Comparison of ENCODE assay signal across 15 cellular contexts in genomic region chr18:77051581-77052296, GRCh38.
DNase-seq lines count a peak whose midpoint lies in the region; ATAC-seq and TF ChIP-seq lines count a peak whose summit lies in the region.
"Had no signal": no experiment of that assay in that cellular context is flagged by ENCODE, and none has a peak within 500 bp of the region (broad histone marks: within the 10 kb centered on the region; RNA-seq: fewer than 3 reads in every experiment).

No MANE protein-coding gene starts in this region.

- ATAC-seq in GM21723 (IDR thresholded peaks at IDR 0.05; ENCODE audit: unreplicated experiment) = no peak

- H3K9ac ChIP-seq in Loucy (ENCODE audit: low read depth, low read length, poor library complexity, severe bottlenecking) = peak overlapping the region; percentile 77
- H3K9ac ChIP-seq: KMS-11 had no signal

- H3K9me2 ChIP-seq in Loucy (replicated peaks; ENCODE audit: low read depth, low read length) = no peaks in the 10 kb centered on the region

- DNase-seq in T-helper 1 cell (no peak), hypothalamus (lab: John Stamatoyannopoulos, UW) (no peak), DMS79 (lab: John Stamatoyannopoulos, UW) (no peak)
- DNase-seq in effector memory CD4-positive, alpha-beta T cell = no peak
- DNase-seq: COR-L47, islet precursor cell, NCI-H345 had no signal

- peaks cover 46% of the 10 kb centered on the region for H3K4me1 Mint-ChIP-seq in T-helper 1 cell treated with Interleukin-12 subunit alpha and Interleukin-12 subunit beta and Interleukin-4 antibody, amounts not matched to agents 30 μg/mL and 1 μg/mL, for 36 hours (ENCODE audit: low read depth)

- H3K4me3 ChIP-seq in Loucy (ENCODE audit: low read length, poor library complexity, severe bottlenecking) (no peak overlapping the region), skin epidermis (no peak overlapping the region)
- no peak overlapping the region for H3K4me3 ChIP-seq in effector memory CD4-positive, alpha-beta T cell (ENCODE audit: insufficient read depth, low read depth, low read length, poor library complexity, severe bottlenecking)
- H3K4me3 ChIP-seq: smooth muscle cell had no signal

- no peaks in the 10 kb centered on the region for H4K20me1 ChIP-seq in Loucy (ENCODE audit: insufficient read depth, low read length, poor library complexity, severe bottlenecking)

- peaks cover 5% of the 10 kb centered on the region for H3F3A ChIP-seq in Loucy (ENCODE audit: low read depth)

- H3K27me3 Mint-ChIP-seq in T-helper 1 cell treated with Interleukin-12 subunit alpha and Interleukin-12 subunit beta and Interleukin-4 antibody, amounts not matched to agents 30 μg/mL and 1 μg/mL, for 36 hours (ENCODE audit: low read depth) = no peaks in the 10 kb centered on the region

- H3K36me3 Mint-ChIP-seq in T-helper 1 cell treated with Interleukin-12 subunit alpha and Interleukin-12 subunit beta and Interleukin-4 antibody, amounts not matched to agents 30 μg/mL and 1 μg/mL, for 36 hours (ENCODE audit: low read depth) = peaks cover 20% of the 10 kb centered on the region

- peak overlapping the region; percentile 21 for H3K27ac ChIP-seq in effector memory CD4-positive, alpha-beta T cell (ENCODE audit: insufficient read depth, low read length, poor library complexity, severe bottlenecking)
- H3K27ac ChIP-seq in skin epidermis = peak overlapping the region in 13 of 21 experiments; percentile 9 to 94 (median 83)
- H3K27ac ChIP-seq: 22Rv1, epithelial cell of prostate, KMS-11 had no signal

- TF ChIP-seq CTCF in Loucy (conservative IDR thresholded peaks at IDR 0.05; ENCODE audit: low read length) = no peak

- H3K27ac Mint-ChIP-seq in T-helper 1 cell treated with Interleukin-12 subunit alpha and Interleukin-12 subunit beta and Interleukin-4 antibody, amounts not matched to agents 30 μg/mL and 1 μg/mL, for 36 hours = peak overlapping the region; percentile 50

- peaks cover 68% of the 10 kb centered on the region for H3K4me1 ChIP-seq in Loucy (ENCODE audit: insufficient read depth, low read length, poor library complexity, severe bottlenecking)
- peaks cover 51% of the 10 kb centered on the region for H3K4me1 ChIP-seq in effector memory CD4-positive, alpha-beta T cell (ENCODE audit: control insufficient read depth, insufficient read depth, low read length, poor library complexity, severe bottlenecking)

- H3K4me3 Mint-ChIP-seq in T-helper 1 cell treated with Interleukin-12 subunit alpha and Interleukin-12 subunit beta and Interleukin-4 antibody, amounts not matched to agents 30 μg/mL and 1 μg/mL, for 36 hours = no peak overlapping the region

- H3K4me2 ChIP-seq in Loucy (ENCODE audit: low read depth, low read length, poor library complexity, severe bottlenecking) = peak overlapping the region; percentile 72
- H3K4me2 ChIP-seq: KMS-11, smooth muscle cell had no signal

- no peaks in the 10 kb centered on the region for H3K27me3 ChIP-seq in Loucy (ENCODE audit: insufficient read depth, low read length, poor library complexity, severe bottlenecking)
- no peaks in the 10 kb centered on the region for H3K27me3 ChIP-seq in effector memory CD4-positive, alpha-beta T cell (replicated peaks; ENCODE audit: control insufficient read depth, insufficient read depth, low read length, poor library complexity, severe bottlenecking)

- H3K36me3 ChIP-seq in Loucy (ENCODE audit: insufficient read depth, low read length) = no peaks in the 10 kb centered on the region
- peaks cover 10% of the 10 kb centered on the region for H3K36me3 ChIP-seq in effector memory CD4-positive, alpha-beta T cell (ENCODE audit: control insufficient read depth, insufficient read depth, low read length)

- no peaks in the 10 kb centered on the region for H3K9me3 ChIP-seq in Loucy (ENCODE audit: insufficient read depth, low read depth, low read length)
- H3K9me3 ChIP-seq in effector memory CD4-positive, alpha-beta T cell (ENCODE audit: control insufficient read depth, low read length) = no peaks in the 10 kb centered on the region

- no peaks in the 10 kb centered on the region for H3K9me3 Mint-ChIP-seq in T-helper 1 cell treated with Interleukin-12 subunit alpha and Interleukin-12 subunit beta and Interleukin-4 antibody, amounts not matched to agents 30 μg/mL and 1 μg/mL, for 36 hours

- H2AFZ ChIP-seq in Loucy (ENCODE audit: low read length) = no peak overlapping the region

- peaks cover 23% of the 10 kb centered on the region; the same call in 1 of the 2 replicates for H3K79me2 ChIP-seq in Loucy (ENCODE audit: insufficient read depth, low read length)
